ENCODE assay signal across 8 cellular contexts in the genomic region with DNA sequence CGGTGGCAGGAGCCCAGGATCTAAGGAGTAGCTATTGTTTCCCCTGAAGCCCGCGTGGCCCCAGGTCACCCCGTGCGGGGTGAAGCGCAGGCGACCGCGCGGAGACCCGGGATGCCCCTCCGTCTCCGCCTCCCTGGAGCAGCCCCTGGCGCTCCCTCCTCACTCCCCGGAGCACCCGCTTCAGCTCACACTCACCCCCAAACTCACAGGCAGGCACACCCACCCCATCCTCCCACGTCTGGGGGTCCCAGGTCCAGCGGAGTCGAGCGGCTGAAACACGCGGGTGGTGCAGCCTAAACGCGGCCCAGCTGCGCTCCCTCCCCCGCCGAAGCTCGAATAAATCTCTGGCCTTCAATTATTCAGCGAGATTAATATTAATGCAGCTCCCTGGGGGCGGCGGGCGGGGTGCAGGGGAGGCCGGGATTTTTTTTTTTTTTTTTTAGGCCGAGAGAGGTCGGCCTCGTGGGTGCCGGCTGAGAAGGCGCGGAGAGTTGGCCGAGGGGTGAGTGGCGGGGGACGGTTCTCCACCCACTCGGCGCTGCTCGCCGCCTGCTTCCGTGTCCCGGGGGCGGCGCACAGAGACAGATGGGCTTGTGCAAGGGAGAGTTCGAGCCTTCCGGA. TPM values are rescaled to one million over a fixed set of nuclear protein-coding genes. Genes with fewer than 3 reads are reported as not detected.
DNase-seq lines count a peak whose midpoint lies in the region; ATAC-seq and TF ChIP-seq lines count a peak whose summit lies in the region.

No MANE protein-coding gene starts in this region.

- no peak overlapping the region for H3K27ac ChIP-seq in mesenchymal stem cell (ENCODE audit: low read length, poor library complexity, severe bottlenecking)

- H3K4me1 ChIP-seq in mesenchymal stem cell (ENCODE audit: control insufficient read depth, insufficient read depth, low read depth, low read length), result peaks cover 17% of the 10 kb centered on the region

- no peak overlapping the region for H2AFZ ChIP-seq in mesenchymal stem cell (ENCODE audit: low read depth, low read length)

- no peak overlapping the region for H2AK5ac ChIP-seq in mesenchymal stem cell (ENCODE audit: low read length, severe bottlenecking)

- no peak overlapping the region for H4K8ac ChIP-seq in mesenchymal stem cell (ENCODE audit: low read length)

- ATAC-seq in GM21360 (IDR thresholded peaks at IDR 0.05; ENCODE audit: unreplicated experiment), result no peak
- no peak for ATAC-seq in HG02798 (IDR thresholded peaks at IDR 0.05; ENCODE audit: poor library complexity, unreplicated experiment)
- no peak for ATAC-seq in HG03139 (IDR thresholded peaks at IDR 0.05; ENCODE audit: unreplicated experiment)

- H3K4me3 ChIP-seq in cardiac fibroblast (replicated peaks in 1 of 2; ENCODE audit: low read depth in 2 of 2, low read length in 2 of 2) (peak overlapping the region; percentile 31 to 47), mesenchymal stem cell (ENCODE audit: insufficient read depth in 1 of 2, low read depth in 1 of 2, low read length in 2 of 2) (peak overlapping the region in 1 of 2 experiments; percentile 67)

- H3K14ac ChIP-seq in mesenchymal stem cell (ENCODE audit: low read length in 2 of 2), result no peak overlapping the region

- H2BK12ac ChIP-seq in mesenchymal stem cell (ENCODE audit: low read length in 2 of 2), result no peak overlapping the region

- H3K27me3 ChIP-seq in mesenchymal stem cell (ENCODE audit: control insufficient read depth in 1 of 2, insufficient read depth in 1 of 2, low read length in 2 of 2), result peaks cover 0 to 88% of the 10 kb centered on the region in 2 experiments

- no peak overlapping the region for H3K18ac ChIP-seq in mesenchymal stem cell (ENCODE audit: low read depth in 1 of 2, low read length in 2 of 2)

- DNase-seq in stimulated activated CD4-positive, alpha-beta T cell treated with anti-CD3 and anti-CD28 coated beads, Interleukin-15, amount 100 ng/mL, for 24 hours, result peak; percentile 17
- no peak for DNase-seq in stimulated activated CD4-positive, alpha-beta T cell treated with anti-CD3 and anti-CD28 coated beads, Interleukin-2, amount 100 ng/mL, for 48 hours
- no peak for DNase-seq in cardiac fibroblast (ENCODE audit: low read depth in 2 of 2)
- DNase-seq in mesenchymal stem cell, result peak; percentile 7
- no peak for DNase-seq in SKM-1 (lab: John Stamatoyannopoulos, UW; ENCODE audit: unreplicated experiment)

- H2BK120ac ChIP-seq in mesenchymal stem cell (ENCODE audit: low read depth, low read length), result no peak overlapping the region

- no peaks in the 10 kb centered on the region for H3K9me3 ChIP-seq in mesenchymal stem cell (ENCODE audit: control insufficient read depth, low read length)

- no peak overlapping the region for H2BK5ac ChIP-seq in mesenchymal stem cell (ENCODE audit: low read depth, low read length, poor library complexity, severe bottlenecking)

- H3K4me2 ChIP-seq in mesenchymal stem cell (ENCODE audit: low read length, poor library complexity, severe bottlenecking), result peak overlapping the region; percentile 99

- no peak overlapping the region for H4K91ac ChIP-seq in mesenchymal stem cell (ENCODE audit: low read length)

- H3K9ac ChIP-seq in mesenchymal stem cell (ENCODE audit: low read length), result peak overlapping the region; percentile 70

- TF ChIP-seq CTCF in cardiac fibroblast (IDR thresholded peaks at IDR 0.05; ENCODE audit: low read depth, low read length), result no peak

- WGBS in mesenchymal stem cell, result 2% methylated on average over 51 of the region's 52 CpGs

- no peak overlapping the region for H2BK15ac ChIP-seq in mesenchymal stem cell (ENCODE audit: low read depth, poor library complexity, severe bottlenecking)

- no peak overlapping the region for H3K4ac ChIP-seq in mesenchymal stem cell (ENCODE audit: low read depth in 1 of 2, low read length in 2 of 2)

- H3K23ac ChIP-seq in mesenchymal stem cell (ENCODE audit: low read length in 2 of 2), result no peak overlapping the region

- H3K36me3 ChIP-seq in mesenchymal stem cell (ENCODE audit: control insufficient read depth in 1 of 2, insufficient read depth in 2 of 2, low read depth in 1 of 2, low read length in 2 of 2), result peaks cover 0 to 57% of the 10 kb centered on the region in 2 experiments

- no peaks in the 10 kb centered on the region for H3K79me1 ChIP-seq in mesenchymal stem cell (replicated peaks; ENCODE audit: low read length, poor library complexity, severe bottlenecking)

RNA-seq across cellular contexts. Expression of gene SLC1A2, which starts 0.5 kb away (rescaled TPM):
- 0.18 TPM for polyA plus RNA-seq in mesenchymal stem cell (2013, experiment 1 of 2)
- polyA plus RNA-seq in mesenchymal stem cell (2013, experiment 2 of 2), result 0.11 TPM

Comparison
In these comparisons a context has a peak if more than half of its experiments do, and no peak if none do; other contexts are left out.
1. DNase-seq: peak in stimulated activated CD4-positive, alpha-beta T cell treated with anti-CD3 and anti-CD28 coated beads, Interleukin-15, amount 100 ng/mL, for 24 hours (single experiment) and mesenchymal stem cell (single experiment); none in stimulated activated CD4-positive, alpha-beta T cell treated with anti-CD3 and anti-CD28 coated beads, Interleukin-2, amount 100 ng/mL, for 48 hours (0 of 2), cardiac fibroblast (0 of 2) and SKM-1 (single experiment).